Comparison of ENCODE assay signal across 11 cellular contexts in genomic region chr9:93587651-93588347, GRCh38. TPM values are rescaled to one million over a fixed set of nuclear protein-coding genes. Genes with fewer than 3 reads are reported as not detected.
DNase-seq lines count a peak whose midpoint lies in the region; ATAC-seq and TF ChIP-seq lines count a peak whose summit lies in the region.
"Had no signal": no experiment of that assay in that cellular context is flagged by ENCODE, and none has a peak within 500 bp of the region (broad histone marks: within the 10 kb centered on the region; RNA-seq: fewer than 3 reads in every experiment).

No MANE protein-coding gene starts in this region.

- H3K4me1 ChIP-seq in upper lobe of right lung = peaks cover 45% of the 10 kb centered on the region
- peaks cover 6% of the 10 kb centered on the region for H3K4me1 ChIP-seq in CD8-positive, alpha-beta memory T cell (ENCODE audit: insufficient read depth, low read length)
- H3K4me1 ChIP-seq: SJSA1 had no signal

- H3K36me3 Mint-ChIP-seq in activated naive CD8-positive, alpha-beta T cell treated with anti-CD3 and anti-CD28 coated beads, Interleukin-2, amount 10 ng/mL, durations not matched to agents 7 days and 5 days = peaks cover 15% of the 10 kb centered on the region
- H3K36me3 Mint-ChIP-seq in activated naive CD8-positive, alpha-beta T cell treated with anti-CD3 and anti-CD28 coated beads, Interleukin-2, amount 50 U/mL, for 24 hours (ENCODE audit: low read depth) = peaks cover 17% of the 10 kb centered on the region
- peaks cover 2 to 14% (median 2%) of the 10 kb centered on the region in 3 donors for H3K36me3 Mint-ChIP-seq in CD8-positive, alpha-beta memory T cell

- TF ChIP-seq CTCF in coronary artery (IDR thresholded peaks at IDR 0.05) (no peak), upper lobe of right lung (IDR thresholded peaks at IDR 0.05) (peak; percentile 11)

- POLR2A ChIA-PET in activated naive CD8-positive, alpha-beta T cell treated with anti-CD3 and anti-CD28 coated beads, Interleukin-2, amount 10 ng/mL, durations not matched to agents 7 days and 5 days (lab: Charles Lee) = interaction anchor here (1.0 kb wide), 1 partner anchor 11 kb away, joined by 4 read pairs; no protein-coding TSS in a partner anchor
- POLR2A ChIA-PET in CD8-positive, alpha-beta memory T cell (lab: Charles Lee) = no interaction called here

- no peak overlapping the region for H3K4me3 Mint-ChIP-seq in activated naive CD8-positive, alpha-beta T cell treated with anti-CD3 and anti-CD28 coated beads, Interleukin-2, amount 10 ng/mL, durations not matched to agents 7 days and 5 days
- no peak overlapping the region for H3K4me3 Mint-ChIP-seq in activated naive CD8-positive, alpha-beta T cell treated with anti-CD3 and anti-CD28 coated beads, Interleukin-2, amount 50 U/mL, for 24 hours
- H3K4me3 Mint-ChIP-seq in CD8-positive, alpha-beta memory T cell = no peak overlapping the region
- H3K4me3 Mint-ChIP-seq: GM23338, nephron had no signal

- peaks cover 9% of the 10 kb centered on the region for H3K9me3 Mint-ChIP-seq in activated naive CD8-positive, alpha-beta T cell treated with anti-CD3 and anti-CD28 coated beads, Interleukin-2, amount 10 ng/mL, durations not matched to agents 7 days and 5 days
- peaks cover 12% of the 10 kb centered on the region for H3K9me3 Mint-ChIP-seq in activated naive CD8-positive, alpha-beta T cell treated with anti-CD3 and anti-CD28 coated beads, Interleukin-2, amount 50 U/mL, for 24 hours
- H3K9me3 Mint-ChIP-seq in CD8-positive, alpha-beta memory T cell = peaks cover 0 to 4% (median 0%) of the 10 kb centered on the region in 5 donors
- H3K9me3 Mint-ChIP-seq: GM23338 had no signal

- peak; percentile 22 for DNase-seq in activated naive CD8-positive, alpha-beta T cell treated with anti-CD3 and anti-CD28 coated beads, Interleukin-2, amount 10 ng/mL, durations not matched to agents 7 days and 5 days
- DNase-seq in activated naive CD8-positive, alpha-beta T cell treated with anti-CD3 and anti-CD28 coated beads, Interleukin-2, amount 50 U/mL, for 24 hours = no peak
- DNase-seq in coronary artery (ENCODE audit: low spot score) = peak; percentile 55
- DNase-seq in left kidney (ENCODE audit: low read depth, low spot score) = peak; percentile 22
- DNase-seq in upper lobe of right lung = no peak
- DNase-seq in NCI-H510A treated with DMSO at 0.1 percent for 48 hours (lab: John Stamatoyannopoulos, UW) = no peak
- no peak for DNase-seq in CD8-positive, alpha-beta memory T cell
- no peak for DNase-seq in stimulated activated CD4-positive, alpha-beta T cell treated with anti-CD3 and anti-CD28 coated beads, Interleukin-15, amount 100 ng/mL, for 24 hours

- no peaks in the 10 kb centered on the region for H3K36me3 ChIP-seq in upper lobe of right lung
- no peaks in the 10 kb centered on the region for H3K36me3 ChIP-seq in CD8-positive, alpha-beta memory T cell (ENCODE audit: insufficient read depth, low read length)
- H3K36me3 ChIP-seq: SJSA1 had no signal

- H3K4me1 Mint-ChIP-seq in activated naive CD8-positive, alpha-beta T cell treated with anti-CD3 and anti-CD28 coated beads, Interleukin-2, amount 10 ng/mL, durations not matched to agents 7 days and 5 days = peaks cover 15% of the 10 kb centered on the region
- peaks cover 21% of the 10 kb centered on the region for H3K4me1 Mint-ChIP-seq in activated naive CD8-positive, alpha-beta T cell treated with anti-CD3 and anti-CD28 coated beads, Interleukin-2, amount 50 U/mL, for 24 hours
- peaks cover 46 to 84% (median 78%) of the 10 kb centered on the region in 3 donors for H3K4me1 Mint-ChIP-seq in CD8-positive, alpha-beta memory T cell

- no peaks in the 10 kb centered on the region for H3K9me3 ChIP-seq in upper lobe of right lung
- no peaks in the 10 kb centered on the region for H3K9me3 ChIP-seq in CD8-positive, alpha-beta memory T cell (ENCODE audit: low read length)
- H3K9me3 ChIP-seq: SJSA1 had no signal

- CTCF ChIA-PET in CD8-positive, alpha-beta memory T cell (lab: Charles Lee) = interaction anchor here (1.1 kb wide), 1 partner anchor 22 kb away, joined by 5 read pairs; no protein-coding TSS in a partner anchor

- H3K4me3 ChIP-seq in coronary artery (no peak overlapping the region), upper lobe of right lung (no peak overlapping the region)
- no peak overlapping the region for H3K4me3 ChIP-seq in CD8-positive, alpha-beta memory T cell (ENCODE audit: low read length)
- H3K4me3 ChIP-seq: GM23338, SJSA1 had no signal

- H3K27me3 ChIP-seq in upper lobe of right lung = no peaks in the 10 kb centered on the region
- H3K27me3 ChIP-seq in CD8-positive, alpha-beta memory T cell (ENCODE audit: insufficient read depth, low read length, poor library complexity, severe bottlenecking) = no peaks in the 10 kb centered on the region
- H3K27me3 ChIP-seq: SJSA1 had no signal

- no peak for ATAC-seq in activated naive CD8-positive, alpha-beta T cell treated with anti-CD3 and anti-CD28 coated beads, Interleukin-2, amount 10 ng/mL, durations not matched to agents 7 days and 5 days (ENCODE audit: low read depth)
- ATAC-seq in activated naive CD8-positive, alpha-beta T cell treated with anti-CD3 and anti-CD28 coated beads, Interleukin-2, amount 50 U/mL, for 24 hours = no peak
- peak; percentile 33 for ATAC-seq in upper lobe of right lung
- ATAC-seq: GM23338 had no signal

- intact Hi-C loops in upper lobe of right lung (cut with DNase I) = no loop called here

- no peaks in the 10 kb centered on the region for H3K27me3 Mint-ChIP-seq in activated naive CD8-positive, alpha-beta T cell treated with anti-CD3 and anti-CD28 coated beads, Interleukin-2, amount 10 ng/mL, durations not matched to agents 7 days and 5 days
- H3K27me3 Mint-ChIP-seq in activated naive CD8-positive, alpha-beta T cell treated with anti-CD3 and anti-CD28 coated beads, Interleukin-2, amount 50 U/mL, for 24 hours = no peaks in the 10 kb centered on the region
- no peaks in the 10 kb centered on the region for H3K27me3 Mint-ChIP-seq in CD8-positive, alpha-beta memory T cell

- H3K27ac ChIP-seq in coronary artery (no peak overlapping the region), upper lobe of right lung (no peak overlapping the region)
- H3K27ac ChIP-seq in CD8-positive, alpha-beta memory T cell (ENCODE audit: low read depth, low read length) = no peak overlapping the region
- H3K27ac ChIP-seq: SJSA1 had no signal

- no peak overlapping the region for H3K27ac Mint-ChIP-seq in activated naive CD8-positive, alpha-beta T cell treated with anti-CD3 and anti-CD28 coated beads, Interleukin-2, amount 10 ng/mL, durations not matched to agents 7 days and 5 days
- H3K27ac Mint-ChIP-seq in activated naive CD8-positive, alpha-beta T cell treated with anti-CD3 and anti-CD28 coated beads, Interleukin-2, amount 50 U/mL, for 24 hours = no peak overlapping the region
- peak overlapping the region in 3 of 8 donors; percentile 18 to 47 (median 46) for H3K27ac Mint-ChIP-seq in CD8-positive, alpha-beta memory T cell
- H3K27ac Mint-ChIP-seq: GM23338, nephron had no signal

RNA-seq across cellular contexts. Expression of gene PHF2, which starts 11.4 kb away (rescaled TPM):
- total RNA-seq in activated naive CD8-positive, alpha-beta T cell treated with anti-CD3 and anti-CD28 coated beads, Interleukin-2, amount 10 ng/mL, durations not matched to agents 7 days and 5 days = 10 to 100 TPM; 27.9 to 29.5 TPM
- total RNA-seq in upper lobe of right lung = 37.0 TPM
- total RNA-seq in CD8-positive, alpha-beta memory T cell = 10 to 100 TPM; 22.4 to 25.0 TPM
- polyA plus RNA-seq in CD8-positive, alpha-beta memory T cell = 3.0 TPM

Comparison
In these comparisons a context has a peak if more than half of its experiments do, and no peak if none do; other contexts are left out.
1. DNase-seq: peak in activated naive CD8-positive, alpha-beta T cell treated with anti-CD3 and anti-CD28 coated beads, Interleukin-2, amount 10 ng/mL, durations not matched to agents 7 days and 5 days (single experiment), coronary artery (single experiment) and left kidney (single experiment); none in activated naive CD8-positive, alpha-beta T cell treated with anti-CD3 and anti-CD28 coated beads, Interleukin-2, amount 50 U/mL, for 24 hours (single experiment), upper lobe of right lung (single experiment), NCI-H510A treated with DMSO at 0.1 percent for 48 hours (single experiment), CD8-positive, alpha-beta memory T cell (0 of 5) and stimulated activated CD4-positive, alpha-beta T cell treated with anti-CD3 and anti-CD28 coated beads, Interleukin-15, amount 100 ng/mL, for 24 hours (single experiment).